ENCODE assay signal across 9 cellular contexts in the genomic region with DNA sequence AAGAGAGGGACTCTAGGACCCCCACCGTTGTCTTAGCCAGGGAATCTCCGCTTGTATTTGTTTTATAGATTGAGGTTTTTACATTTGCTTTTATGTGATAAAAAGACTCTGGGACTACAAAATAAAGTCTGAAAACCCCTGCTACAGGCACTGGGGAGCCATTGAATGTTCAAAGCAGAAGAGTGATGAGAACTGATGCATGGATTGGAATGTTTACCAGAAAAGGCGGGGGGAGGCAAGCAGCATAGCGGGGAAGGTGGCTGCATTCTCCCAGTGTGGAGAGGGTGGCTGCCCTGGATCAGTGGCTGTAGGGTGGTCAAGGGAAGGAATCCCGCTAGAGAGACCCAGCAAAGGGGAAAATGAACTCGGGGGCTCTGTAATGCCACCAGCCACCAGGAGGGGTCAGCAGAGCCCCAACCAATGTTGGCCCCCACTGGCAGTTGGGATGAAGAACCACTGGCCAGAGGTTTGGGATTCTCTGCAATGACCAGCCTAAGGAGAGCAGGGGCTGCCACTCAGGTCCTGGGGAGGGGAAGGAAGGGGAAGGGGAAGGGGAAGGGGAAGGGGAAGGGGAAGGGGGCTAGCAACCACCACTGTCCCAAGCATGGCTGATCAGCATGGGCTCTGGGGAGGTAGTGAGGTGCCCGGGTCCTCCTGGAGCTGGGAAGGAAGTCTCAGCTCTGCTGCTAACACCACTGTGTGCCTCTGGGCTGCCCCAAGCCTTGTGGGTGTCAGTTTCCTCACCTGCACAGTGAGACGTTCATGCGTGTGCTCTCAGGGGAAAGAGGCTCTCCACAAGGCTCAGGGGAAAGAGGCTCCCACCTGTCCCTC. TPM values are rescaled to one million over a fixed set of nuclear protein-coding genes. Genes with fewer than 3 reads are reported as not detected.
DNase-seq lines count a peak whose midpoint lies in the region; ATAC-seq and TF ChIP-seq lines count a peak whose summit lies in the region.
"Had no signal": no experiment of that assay in that cellular context is flagged by ENCODE, and none has a peak within 500 bp of the region (broad histone marks: within the 10 kb centered on the region; RNA-seq: fewer than 3 reads in every experiment).

No MANE protein-coding gene starts in this region.

- H3K36me3 Mint-ChIP-seq in activated naive CD8-positive, alpha-beta T cell treated with anti-CD3 and anti-CD28 coated beads for 36 hours: no peaks in the 10 kb centered on the region
- H3K36me3 Mint-ChIP-seq: IgD-negative memory B cell had no signal

- intact Hi-C loops in left cardiac atrium (cut with DNase I): loop anchor here (1.0 to 10.0 kb wide), 4 partner anchors 51 to 124 kb away; no protein-coding TSS in a partner anchor

- no peak overlapping the region for H3K4me3 Mint-ChIP-seq in activated naive CD8-positive, alpha-beta T cell treated with anti-CD3 and anti-CD28 coated beads for 36 hours
- H3K4me3 Mint-ChIP-seq: IgD-negative memory B cell had no signal

- H3K4me2 ChIP-seq in BLaER1 treated with 17β-estradiol and CSF1 and Interleukin-3, amounts not matched to agents 10 nM and 100 nM: peak overlapping the region in 10 of 11 experiments; percentile 12 to 98 (median 74); a peak in 18 of 22 replicates
- H3K4me2 ChIP-seq in smooth muscle cell: no peak overlapping the region

- no peaks in the 10 kb centered on the region for H3K9me3 Mint-ChIP-seq in activated naive CD8-positive, alpha-beta T cell treated with anti-CD3 and anti-CD28 coated beads for 36 hours
- H3K9me3 Mint-ChIP-seq: IgD-negative memory B cell had no signal

- H3K9me3 ChIP-seq in BLaER1 treated with 17β-estradiol and CSF1 and Interleukin-3, amounts not matched to agents 10 nM and 100 nM (replicated peaks in 1 of 11): no peaks in the 10 kb centered on the region
- no peaks in the 10 kb centered on the region for H3K9me3 ChIP-seq in SJSA1 (replicated peaks)
- no peaks in the 10 kb centered on the region for H3K9me3 ChIP-seq in smooth muscle cell (replicated peaks; ENCODE audit: low read depth)

- H4K20me1 ChIP-seq in BLaER1 treated with 17β-estradiol and CSF1 and Interleukin-3, amounts not matched to agents 10 nM and 100 nM: no peaks in the 10 kb centered on the region
- no peaks in the 10 kb centered on the region for H4K20me1 ChIP-seq in smooth muscle cell (ENCODE audit: low read depth)

- H3K4me1 ChIP-seq in BLaER1 treated with 17β-estradiol and CSF1 and Interleukin-3, amounts not matched to agents 10 nM and 100 nM: peaks cover 37 to 96% (median 81%) of the 10 kb centered on the region in 10 experiments
- H3K4me1 ChIP-seq in SJSA1 (replicated peaks): peaks cover 37% of the 10 kb centered on the region
- H3K4me1 ChIP-seq in smooth muscle cell (ENCODE audit: low read depth): no peaks in the 10 kb centered on the region

- H3K4me1 Mint-ChIP-seq in activated naive CD8-positive, alpha-beta T cell treated with anti-CD3 and anti-CD28 coated beads for 36 hours: no peaks in the 10 kb centered on the region

- H3K27ac ChIP-seq in BLaER1 treated with 17β-estradiol and CSF1 and Interleukin-3, amounts not matched to agents 10 nM and 100 nM: peak overlapping the region in 2 of 11 experiments; percentile 6 to 17; a peak in 1 of 22 replicates
- peak overlapping the region; percentile 57 for H3K27ac ChIP-seq in SJSA1
- no peak overlapping the region for H3K27ac ChIP-seq in smooth muscle cell (ENCODE audit: low read depth)

- DNase-seq in H7 (peak; percentile 97), SJSA1 (ENCODE audit: low read depth in 1 of 2, low spot score in 2 of 2) (peak; percentile 45 to 70), left cardiac atrium (peak; percentile 45), smooth muscle cell (lab: John Stamatoyannopoulos, UW; ENCODE audit: unreplicated experiment) (peak; percentile 13)
- peak; percentile 55 for DNase-seq in activated naive CD8-positive, alpha-beta T cell treated with anti-CD3 and anti-CD28 coated beads for 36 hours

- H3K27me3 Mint-ChIP-seq in activated naive CD8-positive, alpha-beta T cell treated with anti-CD3 and anti-CD28 coated beads for 36 hours: no peaks in the 10 kb centered on the region

- H3K4me3 ChIP-seq in BLaER1 treated with 17β-estradiol and CSF1 and Interleukin-3, amounts not matched to agents 10 nM and 100 nM: no peak overlapping the region
- no peak overlapping the region for H3K4me3 ChIP-seq in H7 (ENCODE audit: insufficient read depth, low read depth, low read length)
- H3K4me3 ChIP-seq in SJSA1: no peak overlapping the region
- no peak overlapping the region for H3K4me3 ChIP-seq in smooth muscle cell

- no peak overlapping the region for H2AFZ ChIP-seq in smooth muscle cell (ENCODE audit: low read depth)

- no peak overlapping the region for H3K27ac Mint-ChIP-seq in activated naive CD8-positive, alpha-beta T cell treated with anti-CD3 and anti-CD28 coated beads for 36 hours

- H3K27me3 ChIP-seq in BLaER1 treated with 17β-estradiol and CSF1 and Interleukin-3, amounts not matched to agents 10 nM and 100 nM: peaks cover 0 to 37% (median 0%) of the 10 kb centered on the region in 11 experiments; a peak in 8 of 22 replicates
- H3K27me3 ChIP-seq in H7 (ENCODE audit: control insufficient read depth, insufficient read depth, low read length): no peaks in the 10 kb centered on the region
- no peaks in the 10 kb centered on the region for H3K27me3 ChIP-seq in SJSA1 (replicated peaks)
- H3K27me3 ChIP-seq in smooth muscle cell (ENCODE audit: low read depth): no peaks in the 10 kb centered on the region

- H3K36me3 ChIP-seq in BLaER1 treated with 17β-estradiol and CSF1 and Interleukin-3, amounts not matched to agents 10 nM and 100 nM: no peaks in the 10 kb centered on the region
- no peaks in the 10 kb centered on the region for H3K36me3 ChIP-seq in H7 (replicated peaks; ENCODE audit: control insufficient read depth, insufficient read depth, low read length)
- peaks cover 90% of the 10 kb centered on the region for H3K36me3 ChIP-seq in SJSA1
- H3K36me3 ChIP-seq in smooth muscle cell (ENCODE audit: low read depth): no peaks in the 10 kb centered on the region

- WGBS in smooth muscle cell (ENCODE audit: low lambda C conversion rate): 50% methylated on average over 9 of the region's 9 CpGs

- no peaks in the 10 kb centered on the region for H3F3A ChIP-seq in smooth muscle cell (ENCODE audit: low read depth)

- peak; percentile 90 for TF ChIP-seq CTCF in smooth muscle cell (IDR thresholded peaks at IDR 0.05; ENCODE audit: borderline replicate concordance, insufficient read depth, poor library complexity, severe bottlenecking)

- peak overlapping the region in 2 of 11 experiments; percentile 28; a peak in 3 of 22 replicates for H3K9ac ChIP-seq in BLaER1 treated with 17β-estradiol and CSF1 and Interleukin-3, amounts not matched to agents 10 nM and 100 nM
- no peak overlapping the region for H3K9ac ChIP-seq in smooth muscle cell (ENCODE audit: low read depth)

- peak; percentile 44 to 58 for ATAC-seq in left cardiac atrium
- ATAC-seq in GM21367 (IDR thresholded peaks at IDR 0.05; ENCODE audit: unreplicated experiment): no peak
- no peak for ATAC-seq in GM21526 (IDR thresholded peaks at IDR 0.05; ENCODE audit: low FRiP score, unreplicated experiment)

- no peaks in the 10 kb centered on the region for H3K79me2 ChIP-seq in smooth muscle cell (ENCODE audit: low read depth)

RNA-seq across cellular contexts. Expression of gene PEF1, which starts 19.2 kb away (rescaled TPM):
- 95.7 and 129 TPM in 2 replicates for total RNA-seq in H7 (2014; rRNA removed; shearing (Covaris generic))
- 68.6 and 76.2 TPM in 2 replicates for total RNA-seq in SJSA1 (2014; rRNA removed; shearing (Covaris generic))
- total RNA-seq in activated naive CD8-positive, alpha-beta T cell treated with anti-CD3 and anti-CD28 coated beads for 36 hours: 10 to 100 TPM; 61.4 to 61.6 TPM
- total RNA-seq in left cardiac atrium (10 to 100 TPM; 32.3 to 44.7 TPM), smooth muscle cell (61.4 and 89.3 TPM in 2 replicates)
- polyA plus RNA-seq in smooth muscle cell: 77.1 and 85.8 TPM in 2 replicates

RNA-seq across cellular contexts. Expression of gene COL16A1, which starts 40.0 kb away (rescaled TPM):
- total RNA-seq in H7 (2014; rRNA removed; shearing (Covaris generic)): 10.3 and 13.8 TPM in 2 replicates
- 365 and 404 TPM in 2 replicates for total RNA-seq in SJSA1 (2014; rRNA removed; shearing (Covaris generic))
- under 1 TPM; 0.36 to 0.93 TPM for total RNA-seq in activated naive CD8-positive, alpha-beta T cell treated with anti-CD3 and anti-CD28 coated beads for 36 hours
- total RNA-seq in left cardiac atrium (10 to 100 TPM; 19.8 to 27.5 TPM), smooth muscle cell (67.3 and 105 TPM in 2 replicates)
- 126 and 152 TPM in 2 replicates for polyA plus RNA-seq in smooth muscle cell
- polyA plus RNA-seq: IgD-negative memory B cell had no signal

RNA-seq across cellular contexts. Expression of gene HCRTR1, which starts 46.3 kb away (rescaled TPM):
- total RNA-seq in H7 (2014; rRNA removed; shearing (Covaris generic)): not detected in 2 replicates
- not detected in 2 replicates for total RNA-seq in SJSA1 (2014; rRNA removed; shearing (Covaris generic))
- total RNA-seq in activated naive CD8-positive, alpha-beta T cell treated with anti-CD3 and anti-CD28 coated beads for 36 hours: not detected
- total RNA-seq in left cardiac atrium (under 1 TPM; 0.42 to 0.44 TPM), smooth muscle cell (2.0 TPM in 1 of 2 replicates, not detected in the other)
- polyA plus RNA-seq in smooth muscle cell: 0.19 TPM in 1 of 2 replicates, not detected in the other
- polyA plus RNA-seq: IgD-negative memory B cell had no signal

Comparison
In these comparisons a context has a peak if more than half of its experiments do, and no peak if none do; other contexts are left out.
1. DNase-seq: peak in every context shown above with its lines; median percentile 97 in H7; 58 in SJSA1; 55 in activated naive CD8-positive, alpha-beta T cell treated with anti-CD3 and anti-CD28 coated beads for 36 hours; 45 in left cardiac atrium; 13 in smooth muscle cell.
2. ATAC-seq: peak in left cardiac atrium (2 of 2); none in GM21367 (single experiment) and GM21526 (single experiment).